In genomic region chr7:7474436-7474835, GRCh38 we compare ENCODE assay signal across 6 cellular contexts.
"Had no signal": no experiment of that assay in that cellular context is flagged by ENCODE, and none has a peak within 500 bp of the region (broad histone marks: within the 10 kb centered on the region; RNA-seq: fewer than 3 reads in every experiment).

No MANE protein-coding gene starts in this region.

- DNase-seq: GDM1, GF-D8 had no signal

- FAIRE-seq: GM12891, GM12892, GM18507, GM19239 had no signal
